In genomic region chr7:26863504-26864308, GRCh38 we compare ENCODE assay signal across 8 cellular contexts. TPM values are rescaled to one million over a fixed set of nuclear protein-coding genes. Genes with fewer than 3 reads are reported as not detected.
DNase-seq lines count a peak whose midpoint lies in the region; ATAC-seq and TF ChIP-seq lines count a peak whose summit lies in the region.

No MANE protein-coding gene starts in this region.

- H3K9me3 ChIP-seq in BE2C (no peaks in the 10 kb centered on the region), endocrine pancreas (ENCODE audit: control insufficient read depth, low read length) (no peaks in the 10 kb centered on the region), aorta (ENCODE audit: control insufficient read depth, low read length) (no peaks in the 10 kb centered on the region)

- H3K4me3 ChIP-seq in BE2C (ENCODE audit: low read depth, low read length) (peak overlapping the region; percentile 77), endocrine pancreas (ENCODE audit: control insufficient read depth, insufficient read depth, low read length) (peak overlapping the region; percentile 78), aorta (ENCODE audit: low read length in 2 of 2) (peak overlapping the region; percentile 45 to 66)

- H3K4me1 ChIP-seq in BE2C (no peaks in the 10 kb centered on the region), endocrine pancreas (ENCODE audit: control insufficient read depth, insufficient read depth, low read length) (no peaks in the 10 kb centered on the region), aorta (ENCODE audit: control insufficient read depth in 1 of 2, insufficient read depth in 2 of 2, low read length in 2 of 2) (no peaks in the 10 kb centered on the region)

- H3K9ac ChIP-seq in endocrine pancreas (ENCODE audit: control insufficient read depth, insufficient read depth, low read length), result peak overlapping the region; percentile 45

- TF ChIP-seq CTCF in BE2C (IDR thresholded peaks at IDR 0.05; ENCODE audit: low read depth, low read length), result no peak

- 14 to 16% methylated on average over 17 of the region's 17 CpGs for WGBS in aorta, 2 donors

- ATAC-seq in GM18505 (IDR thresholded peaks at IDR 0.05; ENCODE audit: unreplicated experiment) (peak; percentile 23), HG03521 (IDR thresholded peaks at IDR 0.05; ENCODE audit: unreplicated experiment) (peak; percentile 26), aorta (ENCODE audit: low FRiP score) (peak; percentile 4)

- H3K27me3 ChIP-seq in BE2C (peaks cover 36% of the 10 kb centered on the region), endocrine pancreas (ENCODE audit: control insufficient read depth, insufficient read depth, low read length) (peaks cover 3% of the 10 kb centered on the region), aorta (ENCODE audit: control insufficient read depth in 1 of 2, insufficient read depth in 2 of 2, low read length in 1 of 2) (no peaks in the 10 kb centered on the region)

- H3K27ac ChIP-seq in aorta (ENCODE audit: low read depth in 1 of 2, low read length in 2 of 2), result peak overlapping the region in 1 of 2 donors; percentile 19

- intact Hi-C loops in aorta (cut with DNase I), result loop anchor here (1.0 to 10.0 kb wide), 6 partner anchors 171 to 1006 kb away; partner anchors contain the start of gene HOXA2 (in 1 of the 2)

- no peaks in the 10 kb centered on the region for H3K36me3 ChIP-seq in BE2C
- H3K36me3 ChIP-seq in endocrine pancreas (ENCODE audit: control insufficient read depth, insufficient read depth, low read length), result no peaks in the 10 kb centered on the region
- H3K36me3 ChIP-seq in aorta (ENCODE audit: control insufficient read depth in 1 of 2, insufficient read depth in 2 of 2, low read length in 1 of 2), result no peaks in the 10 kb centered on the region

- DNase-seq in BE2C, result no peak
- peak; percentile 14 for DNase-seq in T-helper 9 cell
- peak; percentile 51 for DNase-seq in myocyte (ENCODE audit: low read depth)
- no peak for DNase-seq in aorta
- no peak for DNase-seq in 8988T

- peak; percentile 48 for TF ChIP-seq POLR2A in GM18505 (IDR thresholded peaks at IDR 0.05; ENCODE audit: borderline replicate concordance, extremely low read depth, insufficient read depth, insufficient read length)

RNA-seq across cellular contexts. Expression of gene SKAP2, which starts 0.7 kb away (rescaled TPM):
- polyA plus RNA-seq in BE2C (2012; ENCODE audit: insufficient read depth, insufficient read length, low read depth), result 0.20 TPM
- total RNA-seq in myocyte (43.3 and 48.1 TPM in 2 replicates), aorta (10 to 100 TPM; 43.4 to 48.5 TPM)
- polyA plus RNA-seq in myocyte (2012), result 18.0 TPM
- polyA plus RNA-seq in aorta, result 10 to 100 TPM; 11.4 to 12.4 TPM

Comparison
In these comparisons a context has a peak if more than half of its experiments do, and no peak if none do; other contexts are left out.
1. DNase-seq: peak in T-helper 9 cell (single experiment) and myocyte (single experiment); none in BE2C (single experiment), aorta (0 of 2) and 8988T (single experiment).
2. Peak in every context shown above with its lines, with median percentiles within 50 percentile points of each other: H3K4me3 ChIP-seq and ATAC-seq.